8 cellular contexts compared by ENCODE assay signal in genomic region chr7:18866359-18867036, GRCh38.
DNase-seq lines count a peak whose midpoint lies in the region; ATAC-seq and TF ChIP-seq lines count a peak whose summit lies in the region.

No MANE protein-coding gene starts in this region.

- H3K27me3 ChIP-seq in PC-3 (ENCODE audit: low read length), result no peaks in the 10 kb centered on the region
- no peaks in the 10 kb centered on the region for H3K27me3 ChIP-seq in upper lobe of left lung

- peak overlapping the region; percentile 38 for H3K4me2 ChIP-seq in PC-3 (ENCODE audit: low read length)

- ATAC-seq in GM18508 (IDR thresholded peaks at IDR 0.05; ENCODE audit: insufficient read depth, unreplicated experiment) (peak; percentile 92), HG02571 (IDR thresholded peaks at IDR 0.05; ENCODE audit: unreplicated experiment) (peak; percentile 88), PC-3 (peak; percentile 100), upper lobe of left lung (ENCODE audit: low FRiP score in 2 of 2) (peak; percentile 78 to 97), GM18505 (IDR thresholded peaks at IDR 0.05; ENCODE audit: unreplicated experiment) (no peak)

- DNase-seq in PC-3 (peak; percentile 93), foreskin fibroblast (peak; percentile 99 to 100), upper lobe of left lung (peak in 1 of 2 donors; percentile 69), activated gamma-delta T cell (lab: John Stamatoyannopoulos, UW) (no peak), OCI-M1 (lab: John Stamatoyannopoulos, UW) (no peak)

- BruUV-seq in PC-3 (replicated peaks; lab: Mats Ljungman, UMichigan), result no TSS peak

- H3K4me3 ChIP-seq in PC-3 (ENCODE audit: low read length) (no peak overlapping the region), foreskin fibroblast (ENCODE audit: low read depth in 1 of 2, low read length in 2 of 2) (no peak overlapping the region), upper lobe of left lung (no peak overlapping the region)

- TF ChIP-seq POLR2A in upper lobe of left lung (IDR thresholded peaks at IDR 0.05), result no peak
- TF ChIP-seq POLR2A in GM18505 (IDR thresholded peaks at IDR 0.05; ENCODE audit: borderline replicate concordance, extremely low read depth, insufficient read depth, insufficient read length), result no peak

- H2AFZ ChIP-seq in PC-3 (ENCODE audit: low read length), result no peak overlapping the region

- H3K27ac ChIP-seq in PC-3 (ENCODE audit: low read length) (peak overlapping the region; percentile 74), upper lobe of left lung (no peak overlapping the region)

- H3K36me3 ChIP-seq in PC-3 (ENCODE audit: low read depth, low read length) (no peaks in the 10 kb centered on the region), upper lobe of left lung (no peaks in the 10 kb centered on the region)

- peaks cover 4% of the 10 kb centered on the region for H3F3A ChIP-seq in PC-3 (ENCODE audit: low read length, unreplicated experiment)

- H3K9me3 ChIP-seq in PC-3 (ENCODE audit: low read length), result no peaks in the 10 kb centered on the region
- no peaks in the 10 kb centered on the region for H3K9me3 ChIP-seq in upper lobe of left lung

- 55 to 63% methylated on average over 4 of the region's 4 CpGs for WGBS in upper lobe of left lung, 2 donors

- H4K20me1 ChIP-seq in PC-3 (ENCODE audit: low read length), result no peaks in the 10 kb centered on the region

- H3K9ac ChIP-seq in PC-3 (ENCODE audit: low read length), result peak overlapping the region; percentile 6; the same call in 1 of the 2 replicates

- no peaks in the 10 kb centered on the region for H3K9me2 ChIP-seq in PC-3 (replicated peaks; ENCODE audit: low read length)

- peak in 1 of 4 donors; percentile 79 for TF ChIP-seq EP300 in upper lobe of left lung (IDR thresholded peaks at IDR 0.05)

- no peak for TF ChIP-seq CTCF in PC-3 (conservative IDR thresholded peaks at IDR 0.05; ENCODE audit: low read depth, low read length)
- no peak for TF ChIP-seq CTCF in foreskin fibroblast (IDR thresholded peaks at IDR 0.05; ENCODE audit: low read depth, low read length)
- no peak for TF ChIP-seq CTCF in upper lobe of left lung (IDR thresholded peaks at IDR 0.05)

- H3K4me1 ChIP-seq in PC-3 (ENCODE audit: insufficient read depth, low read length) (peaks cover 16% of the 10 kb centered on the region), upper lobe of left lung (no peaks in the 10 kb centered on the region)

- no peaks in the 10 kb centered on the region for H3K79me2 ChIP-seq in PC-3 (ENCODE audit: low read length)

- POLR2A ChIA-PET in PC-3 (lab: Charles Lee; ENCODE audit: unreplicated experiment), result no interaction called here

- CTCF ChIA-PET in PC-3 (lab: Charles Lee), result no interaction called here

- intact Hi-C loops in PC-3 (cut with micrococcal nuclease), result no loop called here

Comparison
In these comparisons a context has a peak if more than half of its experiments do, and no peak if none do; other contexts are left out.
1. DNase-seq: peak in PC-3 (single experiment) and foreskin fibroblast (2 of 2); none in activated gamma-delta T cell (single experiment) and OCI-M1 (single experiment).